Comparison of ENCODE assay signal across 24 cellular contexts in genomic region chr16:84769416-84769815, GRCh38. TPM values are rescaled to one million over a fixed set of nuclear protein-coding genes. Genes with fewer than 3 reads are reported as not detected.
DNase-seq lines count a peak whose midpoint lies in the region; ATAC-seq lines count a peak whose summit lies in the region.
"Had no signal": no experiment of that assay in that cellular context is flagged by ENCODE, and none has a peak within 500 bp of the region (broad histone marks: within the 10 kb centered on the region; RNA-seq: fewer than 3 reads in every experiment).

No MANE protein-coding gene starts in this region.

- peak overlapping the region; percentile 7 for H3K27ac Mint-ChIP-seq in activated naive CD4-positive, alpha-beta T cell treated with anti-CD3 and anti-CD28 coated beads, Interleukin-2, amount 50 U/mL, for 24 hours
- peak overlapping the region; percentile 11 for H3K27ac Mint-ChIP-seq in activated T-helper 17 cell treated with anti-CD3 and anti-CD28 coated beads, Interleukin-2, amount 50 U/mL, for 72 hours
- H3K27ac Mint-ChIP-seq in memory B cell = peak overlapping the region; percentile 4
- peak overlapping the region; percentile 36 to 76 for H3K27ac Mint-ChIP-seq in stimulated activated naive CD8-positive, alpha-beta T cell treated with anti-CD3 and anti-CD28 coated beads, Interleukin-15, amount 100 ng/mL, for 72 hours
- H3K27ac Mint-ChIP-seq: activated B cell treated with CpG ODN at 0.5 μM for 24 hours had no signal

- intact Hi-C loops in cardiac septum (cut with DNase I) = no loop called here

- peak overlapping the region; percentile 30 for H3K4me3 Mint-ChIP-seq in activated naive CD4-positive, alpha-beta T cell treated with anti-CD3 and anti-CD28 coated beads, Interleukin-2, amount 50 U/mL, for 24 hours
- H3K4me3 Mint-ChIP-seq in activated T-helper 17 cell treated with anti-CD3 and anti-CD28 coated beads, Interleukin-2, amount 50 U/mL, for 72 hours = peak overlapping the region; percentile 82
- H3K4me3 Mint-ChIP-seq in memory B cell = no peak overlapping the region
- H3K4me3 Mint-ChIP-seq in stimulated activated naive CD8-positive, alpha-beta T cell treated with anti-CD3 and anti-CD28 coated beads, Interleukin-15, amount 100 ng/mL, for 72 hours = no peak overlapping the region
- H3K4me3 Mint-ChIP-seq: activated B cell treated with CpG ODN at 0.5 μM for 24 hours, nephron had no signal

- no peak for ATAC-seq in activated T-helper 17 cell treated with anti-CD3 and anti-CD28 coated beads, Interleukin-2, amount 50 U/mL, for 72 hours (replicated peaks)
- no peak for ATAC-seq in memory B cell (ENCODE audit: low read depth)
- ATAC-seq in stimulated activated naive CD8-positive, alpha-beta T cell treated with anti-CD3 and anti-CD28 coated beads, Interleukin-15, amount 100 ng/mL, for 72 hours = no peak

- no peaks in the 10 kb centered on the region for H3K27me3 Mint-ChIP-seq in activated naive CD4-positive, alpha-beta T cell treated with anti-CD3 and anti-CD28 coated beads, Interleukin-2, amount 50 U/mL, for 24 hours
- H3K27me3 Mint-ChIP-seq in activated T-helper 17 cell treated with anti-CD3 and anti-CD28 coated beads, Interleukin-2, amount 50 U/mL, for 72 hours = no peaks in the 10 kb centered on the region
- no peaks in the 10 kb centered on the region for H3K27me3 Mint-ChIP-seq in memory B cell
- no peaks in the 10 kb centered on the region for H3K27me3 Mint-ChIP-seq in stimulated activated naive CD8-positive, alpha-beta T cell treated with anti-CD3 and anti-CD28 coated beads, Interleukin-15, amount 100 ng/mL, for 72 hours
- H3K27me3 Mint-ChIP-seq: activated B cell treated with CpG ODN at 0.5 μM for 24 hours had no signal

- peaks cover 51% of the 10 kb centered on the region for H3K4me1 Mint-ChIP-seq in activated naive CD4-positive, alpha-beta T cell treated with anti-CD3 and anti-CD28 coated beads, Interleukin-2, amount 50 U/mL, for 24 hours
- H3K4me1 Mint-ChIP-seq in activated T-helper 17 cell treated with anti-CD3 and anti-CD28 coated beads, Interleukin-2, amount 50 U/mL, for 72 hours = peaks cover 47% of the 10 kb centered on the region
- H3K4me1 Mint-ChIP-seq in memory B cell = no peaks in the 10 kb centered on the region
- peaks cover 32% of the 10 kb centered on the region for H3K4me1 Mint-ChIP-seq in stimulated activated naive CD8-positive, alpha-beta T cell treated with anti-CD3 and anti-CD28 coated beads, Interleukin-15, amount 100 ng/mL, for 72 hours
- H3K4me1 Mint-ChIP-seq: activated B cell treated with CpG ODN at 0.5 μM for 24 hours had no signal

- DNase-seq in activated naive CD4-positive, alpha-beta T cell treated with Interleukin-2 at 50 U/mL for 16 hours = no peak
- DNase-seq in memory B cell (ENCODE audit: low spot score in 2 of 2) = no peak
- no peak for DNase-seq in stimulated activated naive CD8-positive, alpha-beta T cell treated with anti-CD3 and anti-CD28 coated beads, Interleukin-15, amount 100 ng/mL, for 72 hours
- no peak for DNase-seq in DMS 273 treated with DMSO at 0.1 percent for 48 hours (lab: John Stamatoyannopoulos, UW)
- no peak for DNase-seq in cardiac septum (ENCODE audit: low spot score)
- no peak for DNase-seq in NCI-H1105 treated with DMSO at 0.1 percent for 48 hours (lab: John Stamatoyannopoulos, UW)
- DNase-seq: activated B cell treated with CpG ODN at 0.5 μM for 24 hours; activated CD4-positive, alpha-beta T cell treated with anti-CD3 and anti-CD28 coated beads, Interleukin-2, amount 50 U/mL, for 48 hours; activated CD8-positive, alpha-beta memory T cell treated with anti-CD3 and anti-CD28 coated beads, Interleukin-2, amount 50 U/mL, for 48 hours; activated effector memory CD4-positive, alpha-beta T cell treated with Interleukin-2 at 50 U/mL for 16 hours; AML-193; brain microvascular endothelial cell; DMS153; GOT3; NCI-H1048; NCI-H1694 treated with DMSO at 0.1 percent for 48 hours; NCI-H510A treated with DMSO at 0.1 percent for 48 hours; OCI-M1; retina; stomach; T-helper 1 cell had no signal

- peaks cover 25% of the 10 kb centered on the region for H3K36me3 Mint-ChIP-seq in activated naive CD4-positive, alpha-beta T cell treated with anti-CD3 and anti-CD28 coated beads, Interleukin-2, amount 50 U/mL, for 24 hours
- H3K36me3 Mint-ChIP-seq in activated T-helper 17 cell treated with anti-CD3 and anti-CD28 coated beads, Interleukin-2, amount 50 U/mL, for 72 hours (ENCODE audit: low read depth) = peaks cover 100% of the 10 kb centered on the region
- peaks cover 46% of the 10 kb centered on the region for H3K36me3 Mint-ChIP-seq in memory B cell

- no peaks in the 10 kb centered on the region for H3K9me3 Mint-ChIP-seq in activated naive CD4-positive, alpha-beta T cell treated with anti-CD3 and anti-CD28 coated beads, Interleukin-2, amount 50 U/mL, for 24 hours
- no peaks in the 10 kb centered on the region for H3K9me3 Mint-ChIP-seq in activated T-helper 17 cell treated with anti-CD3 and anti-CD28 coated beads, Interleukin-2, amount 50 U/mL, for 72 hours
- H3K9me3 Mint-ChIP-seq in memory B cell = no peaks in the 10 kb centered on the region
- H3K9me3 Mint-ChIP-seq in stimulated activated naive CD8-positive, alpha-beta T cell treated with anti-CD3 and anti-CD28 coated beads, Interleukin-15, amount 100 ng/mL, for 72 hours = no peaks in the 10 kb centered on the region
- H3K9me3 Mint-ChIP-seq: activated B cell treated with CpG ODN at 0.5 μM for 24 hours, nephron had no signal

RNA-seq across cellular contexts. Expression of gene CRISPLD2, which starts 50.4 kb away (rescaled TPM):
- total RNA-seq in activated T-helper 17 cell treated with anti-CD3 and anti-CD28 coated beads, Interleukin-2, amount 50 U/mL, for 72 hours = under 1 TPM; 0.30 to 0.66 TPM
- total RNA-seq in cardiac septum = 16.3 TPM
- total RNA-seq: activated B cell treated with CpG ODN at 0.5 μM for 24 hours had no signal

Comparison
In these comparisons a context has a peak if more than half of its experiments do, and no peak if none do; other contexts are left out.
1. H3K27ac Mint-ChIP-seq: peak in every context shown above with its lines; median percentile 56 in stimulated activated naive CD8-positive, alpha-beta T cell treated with anti-CD3 and anti-CD28 coated beads, Interleukin-15, amount 100 ng/mL, for 72 hours; 11 in activated T-helper 17 cell treated with anti-CD3 and anti-CD28 coated beads, Interleukin-2, amount 50 U/mL, for 72 hours; 7 in activated naive CD4-positive, alpha-beta T cell treated with anti-CD3 and anti-CD28 coated beads, Interleukin-2, amount 50 U/mL, for 24 hours; 4 in memory B cell.
2. H3K4me3 Mint-ChIP-seq: peak in activated naive CD4-positive, alpha-beta T cell treated with anti-CD3 and anti-CD28 coated beads, Interleukin-2, amount 50 U/mL, for 24 hours (single experiment) and activated T-helper 17 cell treated with anti-CD3 and anti-CD28 coated beads, Interleukin-2, amount 50 U/mL, for 72 hours (single experiment); none in memory B cell (single experiment) and stimulated activated naive CD8-positive, alpha-beta T cell treated with anti-CD3 and anti-CD28 coated beads, Interleukin-15, amount 100 ng/mL, for 72 hours (0 of 2).
3. RNA of gene CRISPLD2, which starts 50.4 kb away (total RNA-seq): 16.3 TPM in cardiac septum (single experiment); 0.30 to 0.66 TPM in activated T-helper 17 cell treated with anti-CD3 and anti-CD28 coated beads, Interleukin-2, amount 50 U/mL, for 72 hours; every median in the first group is over 10 times any median in the second.